Comparison of ENCODE assay signal across 13 cellular contexts in genomic region chr18:7601249-7601620, GRCh38. TPM values are rescaled to one million over a fixed set of nuclear protein-coding genes. Genes with fewer than 3 reads are reported as not detected.
DNase-seq lines count a peak whose midpoint lies in the region; ATAC-seq, FAIRE-seq and TF ChIP-seq lines count a peak whose summit lies in the region.
"Had no signal": no experiment of that assay in that cellular context is flagged by ENCODE, and none has a peak within 500 bp of the region (broad histone marks: within the 10 kb centered on the region; RNA-seq: fewer than 3 reads in every experiment).

No MANE protein-coding gene starts in this region.

- H3K9ac ChIP-seq in HepG2 (ENCODE audit: insufficient read depth, low read depth, low read length): no peak overlapping the region
- H3K9ac ChIP-seq: BLaER1 had no signal

- H3K27ac Mint-ChIP-seq in progenitor cell of endocrine pancreas: no peak overlapping the region
- H3K27ac Mint-ChIP-seq: T-helper 2 cell treated with Interferon-gamma antibody and Interleukin-4, amounts not matched to agents 5 μg/mL and 100 μg/mL, for 36 hours had no signal

- no peaks in the 10 kb centered on the region for H3K27me3 Mint-ChIP-seq in progenitor cell of endocrine pancreas

- TF ChIP-seq CTCF in brain microvascular endothelial cell (IDR thresholded peaks at IDR 0.05; ENCODE audit: low read depth, low read length, missing control alignments) (peak; percentile 63), HepG2 (CRISPR knock-in tag; IDR thresholded peaks at IDR 0.05) (no peak), progenitor cell of endocrine pancreas (IDR thresholded peaks at IDR 0.05; ENCODE audit: unreplicated experiment) (no peak)

- H3K4me1 Mint-ChIP-seq in progenitor cell of endocrine pancreas (ENCODE audit: low read depth): peaks cover 15% of the 10 kb centered on the region

- H3K27me3 ChIP-seq in brain microvascular endothelial cell (replicated peaks) (no peaks in the 10 kb centered on the region), HepG2 (ENCODE audit: control insufficient read depth in 1 of 2, insufficient read depth in 2 of 2, low read length in 2 of 2) (no peaks in the 10 kb centered on the region)
- H3K27me3 ChIP-seq: BLaER1, upper lobe of left lung had no signal

- TF ChIP-seq POLR2A in HepG2 (IDR thresholded peaks at IDR 0.05; ENCODE audit: insufficient read depth in 1 of 2, low read depth in 2 of 2, low read length in 2 of 2): no peak

- peaks cover 9% of the 10 kb centered on the region for H3K79me2 ChIP-seq in HepG2 (ENCODE audit: insufficient read depth, low read length)

- no peak for TF ChIP-seq RAD21 in HepG2 (CRISPR knock-in tag; IDR thresholded peaks at IDR 0.05)

- BruUV-seq in HepG2 (replicated peaks; lab: Mats Ljungman, UMichigan): no TSS peak

- in situ Hi-C loops in brain microvascular endothelial cell (cut with HindIII; ENCODE audit: low pct_ligation_motif_present, low sequenced_read_pairs) (no loop called here), HepG2 (cut with HindIII; ENCODE audit: extremely low pct_ligation_motif_present, low pct_unique_long_range_greater_than_20kb) (no loop called here)

- CTCF ChIA-PET in HepG2 (lab: Yijun Ruan, JAX; ENCODE audit: low intra/inter-chr PET ratio, low total read pairs): no interaction called here

- intact Hi-C loops in HepG2 (cut with micrococcal nuclease; ENCODE audit: unreplicated experiment): no loop called here

- H3K36me3 ChIP-seq in brain microvascular endothelial cell (replicated peaks) (no peaks in the 10 kb centered on the region), HepG2 (replicated peaks in 1 of 2; ENCODE audit: control insufficient read depth in 1 of 2, insufficient read depth in 2 of 2, low read length in 2 of 2) (no peaks in the 10 kb centered on the region)
- H3K36me3 ChIP-seq: BLaER1, upper lobe of left lung had no signal

- ATAC-seq in HepG2: peak; percentile 34; the same call in 1 of the 3 replicates
- no peak for ATAC-seq in GM21717 (IDR thresholded peaks at IDR 0.05; ENCODE audit: unreplicated experiment)
- no peak for ATAC-seq in GM21723 (IDR thresholded peaks at IDR 0.05; ENCODE audit: unreplicated experiment)

- 91% methylated on average over 6 of the region's 6 CpGs for whole genome bisulfite sequencing in HepG2 (ENCODE audit: low lambda C conversion rate)

- FAIRE-seq in HepG2 (lab: Jason Lieb, UNC): no peak

- no peaks in the 10 kb centered on the region for H3K9me3 ChIP-seq in HepG2 (ENCODE audit: low read length)
- H3K9me3 ChIP-seq: upper lobe of left lung had no signal

- POLR2A ChIA-PET in HepG2 (lab: Yijun Ruan, JAX): no interaction called here

- TF ChIP-seq EP300 in HepG2 (IDR thresholded peaks at IDR 0.05; ENCODE audit: low read depth in 2 of 2, low read length in 2 of 2) (no peak), HepG2 (CRISPR knock-in tag; IDR thresholded peaks at IDR 0.05; ENCODE audit: borderline replicate concordance) (no peak)

- H3K4me3 ChIP-seq in brain microvascular endothelial cell (ENCODE audit: low read depth, low read length) (no peak overlapping the region), HepG2 (replicated peaks in 1 of 3; ENCODE audit: insufficient read depth in 1 of 3, low read depth in 2 of 3, low read length in 3 of 3) (no peak overlapping the region)
- H3K4me3 ChIP-seq: BLaER1, skin epidermis, upper lobe of left lung had no signal

- no peaks in the 10 kb centered on the region for H4K20me1 ChIP-seq in HepG2 (ENCODE audit: insufficient read depth, low read length)
- H4K20me1 ChIP-seq: BLaER1 had no signal

- DNase-seq in Daoy (ENCODE audit: low read depth) (peak; percentile 77), M059J (ENCODE audit: low read depth) (peak; percentile 88), brain microvascular endothelial cell (peak; percentile 60), HepG2 (ENCODE audit: low spot score) (no peak), progenitor cell of endocrine pancreas (ENCODE audit: low spot score, unreplicated experiment) (no peak)
- DNase-seq in activated CD4-positive, alpha-beta T cell treated with anti-CD3 and anti-CD28 coated beads for 48 hours: no peak
- DNase-seq: hippocampal formation had no signal

- H2AFZ ChIP-seq in HepG2 (ENCODE audit: low read length): no peak overlapping the region

- no peak overlapping the region for H3K27ac ChIP-seq in brain microvascular endothelial cell
- no peak overlapping the region for H3K27ac ChIP-seq in HepG2 (ENCODE audit: extremely low read length, insufficient read depth, low read length)
- H3K27ac ChIP-seq: BLaER1, skin epidermis, upper lobe of left lung had no signal

- H3K36me3 Mint-ChIP-seq in progenitor cell of endocrine pancreas (ENCODE audit: insufficient read depth): no peaks in the 10 kb centered on the region

- H3K9me3 Mint-ChIP-seq in progenitor cell of endocrine pancreas (ENCODE audit: low read depth): no peaks in the 10 kb centered on the region
- H3K9me3 Mint-ChIP-seq: T-helper 2 cell treated with Interferon-gamma antibody and Interleukin-4, amounts not matched to agents 5 μg/mL and 100 μg/mL, for 36 hours had no signal

- H3K4me1 ChIP-seq in HepG2 (ENCODE audit: insufficient read depth, low read length): peaks cover 42% of the 10 kb centered on the region
- H3K4me1 ChIP-seq: BLaER1 had no signal

- no peak overlapping the region for H3K4me3 Mint-ChIP-seq in progenitor cell of endocrine pancreas (ENCODE audit: low read depth)
- H3K4me3 Mint-ChIP-seq: T-helper 2 cell treated with Interferon-gamma antibody and Interleukin-4, amounts not matched to agents 5 μg/mL and 100 μg/mL, for 36 hours had no signal

- H3K4me2 ChIP-seq in HepG2 (ENCODE audit: low read depth, low read length): no peak overlapping the region
- H3K4me2 ChIP-seq: BLaER1 had no signal

TF ChIP-seq in HepG2, 621 proteins besides CTCF, POLR2A, EP300 and RAD21:
- no peak for TF ChIP-seq PRDM15 (CRISPR knock-in tag; IDR thresholded peaks at IDR 0.05)
- TF ChIP-seq ZNF12 (CRISPR knock-in tag; IDR thresholded peaks at IDR 0.05): 0 out of 2 replicates have a peak, but pooled peaks have one; percentile 52
- TF ChIP-seq TBP (CRISPR knock-in tag; IDR thresholded peaks at IDR 0.05): no peak
- 0 out of 2 replicates have a peak, but pooled peaks have one; percentile 29 for TF ChIP-seq ZNF7 (CRISPR knock-in tag; IDR thresholded peaks at IDR 0.05)

RNA-seq across cellular contexts. Expression of gene PTPRM, which starts 34.1 kb away (rescaled TPM):
- 6.8 and 13.0 TPM in 2 replicates for total RNA-seq in Daoy (2014; rRNA removed; shearing (Covaris generic))
- total RNA-seq in M059J (2014; rRNA removed; shearing (Covaris generic)): 14.0 and 32.0 TPM in 2 replicates
- total RNA-seq in HepG2 (2016; rRNA removed; fragmentation: Illumina TruSeq; extraction: Trizol) (6.5 and 12.6 TPM in 2 replicates), progenitor cell of endocrine pancreas (22.4 and 23.2 TPM in 2 replicates)
- total RNA-seq in HepG2 (2016; cell fraction: cytosol; rRNA removed; fragmentation: Illumina TruSeq; extraction: Trizol; ENCODE audit: low read depth): 9.3 and 11.1 TPM in 2 replicates
- 5.1 and 13.5 TPM in 2 replicates for total RNA-seq in HepG2 (2016; cell fraction: insoluble cytoplasmic fraction; rRNA removed; fragmentation: Illumina TruSeq; extraction: Trizol)
- total RNA-seq in HepG2 (2016; cell fraction: membrane; rRNA removed; fragmentation: Illumina TruSeq; extraction: Trizol): 4.9 and 6.3 TPM in 2 replicates
- total RNA-seq in HepG2 (2016; cell fraction: nucleus; rRNA removed; fragmentation: Illumina TruSeq; extraction: Trizol): 30.4 and 32.6 TPM in 2 replicates
- 97.3 and 108 TPM in 2 replicates for polyA plus RNA-seq in HepG2 (2011; rRNA removed)
- 55.8 and 58.3 TPM in 2 replicates for polyA plus RNA-seq in HepG2 (2011; cell fraction: cytosol; rRNA removed)
- 337 and 404 TPM in 2 replicates for polyA plus RNA-seq in HepG2 (2011; cell fraction: nucleus; rRNA removed)
- polyA plus RNA-seq in HepG2 (2012): 24.9 and 30.6 TPM in 2 replicates
- polyA plus RNA-seq in HepG2 (2016; cell fraction: cytosol; fragmentation: Illumina TruSeq; extraction: Trizol; ENCODE audit: low read depth): 0.53 and 0.66 TPM in 2 replicates
- 6.8 and 6.9 TPM in 2 replicates for polyA plus RNA-seq in HepG2 (2016; cell fraction: insoluble cytoplasmic fraction; fragmentation: Illumina TruSeq; extraction: Trizol; ENCODE audit: low read depth)
- 2.4 and 2.8 TPM in 2 replicates for polyA plus RNA-seq in HepG2 (2016; cell fraction: membrane; fragmentation: Illumina TruSeq; extraction: Trizol; ENCODE audit: low read depth)
- 39.2 and 53.1 TPM in 2 replicates for polyA plus RNA-seq in HepG2 (2016; cell fraction: nucleus; fragmentation: Illumina TruSeq; extraction: Trizol; ENCODE audit: insufficient read depth, low read depth)
- 49.0 and 70.1 TPM in 2 replicates for polyA minus RNA-seq in HepG2 (2011; rRNA and poly(A)+ RNA removed; ENCODE audit: low replicate concordance)
- polyA minus RNA-seq in HepG2 (2011; cell fraction: cytosol; rRNA and poly(A)+ RNA removed): 21.5 and 29.5 TPM in 2 replicates
- 292 and 299 TPM in 2 replicates for polyA minus RNA-seq in HepG2 (2011; cell fraction: nucleus; rRNA and poly(A)+ RNA removed)

Comparison
In these comparisons a context has a peak if more than half of its experiments do, and no peak if none do; other contexts are left out.
1. DNase-seq: peak in Daoy (single experiment), M059J (single experiment) and brain microvascular endothelial cell (single experiment); none in HepG2 (single experiment), activated CD4-positive, alpha-beta T cell treated with anti-CD3 and anti-CD28 coated beads for 48 hours (single experiment) and progenitor cell of endocrine pancreas (single experiment).